Comparison of ENCODE assay signal across 18 cellular contexts in the genomic region with DNA sequence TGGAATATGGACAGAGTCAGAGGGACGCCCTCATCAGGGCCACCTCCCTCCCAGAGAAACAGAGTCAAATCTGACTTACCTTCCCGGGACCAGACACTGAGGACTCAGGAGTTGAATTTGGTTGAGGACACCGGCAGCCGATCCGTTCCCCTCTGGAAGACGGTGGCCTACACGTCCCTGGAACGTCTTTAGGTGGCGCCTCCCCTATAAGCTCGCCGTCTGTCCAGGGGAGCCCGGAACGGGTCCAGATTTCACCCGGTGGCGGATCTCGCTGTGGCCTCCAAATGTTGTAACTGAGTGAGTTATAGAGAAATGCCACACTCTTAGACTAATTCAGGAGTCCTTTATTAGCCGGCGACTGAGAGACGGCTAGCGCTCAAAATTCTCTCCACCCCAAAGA. TPM values are rescaled to one million over a fixed set of nuclear protein-coding genes. Genes with fewer than 3 reads are reported as not detected.
DNase-seq lines count a peak whose midpoint lies in the region; ATAC-seq and TF ChIP-seq lines count a peak whose summit lies in the region.
"Had no signal": no experiment of that assay in that cellular context is flagged by ENCODE, and none has a peak within 500 bp of the region (broad histone marks: within the 10 kb centered on the region; RNA-seq: fewer than 3 reads in every experiment).

No MANE protein-coding gene starts in this region.

- peaks cover 25% of the 10 kb centered on the region for H3K4me1 ChIP-seq in CD4-positive, CD25-positive, alpha-beta regulatory T cell (ENCODE audit: control insufficient read depth, insufficient read depth, low read length, poor library complexity, severe bottlenecking)
- H3K4me1 ChIP-seq: left ventricle myocardium inferior, SJSA1 had no signal

- H3K27me3 Mint-ChIP-seq in CD4-positive, CD25-positive, alpha-beta regulatory T cell = no peaks in the 10 kb centered on the region
- H3K27me3 Mint-ChIP-seq in activated naive CD8-positive, alpha-beta T cell treated with anti-CD3 and anti-CD28 coated beads, Interleukin-2, amount 10 ng/mL, durations not matched to agents 7 days and 5 days = no peaks in the 10 kb centered on the region
- H3K27me3 Mint-ChIP-seq in natural killer cell treated with Interleukin-12 subunit alpha and Interleukin-12 subunit beta and Interleukin-15 and Interleukin-18, amount 100 ng/mL, for 72 hours = no peaks in the 10 kb centered on the region

- TF ChIP-seq CTCF in GM12875 (IDR thresholded peaks at IDR 0.05; ENCODE audit: borderline replicate concordance, insufficient read depth, low read depth, low read length) = no peak

- H3K9me3 ChIP-seq in CD4-positive, CD25-positive, alpha-beta regulatory T cell (ENCODE audit: control insufficient read depth in 2 of 2, low read length in 2 of 2) = no peaks in the 10 kb centered on the region
- H3K9me3 ChIP-seq: SJSA1 had no signal

- no peak overlapping the region for H3K27ac ChIP-seq in CD4-positive, CD25-positive, alpha-beta regulatory T cell (ENCODE audit: insufficient read depth, low read length, poor library complexity, severe bottlenecking)
- H3K27ac ChIP-seq: GM23248, left ventricle myocardium inferior, SJSA1 had no signal

- H3K4me3 Mint-ChIP-seq in CD4-positive, CD25-positive, alpha-beta regulatory T cell = no peak overlapping the region
- no peak overlapping the region for H3K4me3 Mint-ChIP-seq in activated naive CD8-positive, alpha-beta T cell treated with anti-CD3 and anti-CD28 coated beads, Interleukin-2, amount 10 ng/mL, durations not matched to agents 7 days and 5 days
- H3K4me3 Mint-ChIP-seq in natural killer cell treated with Interleukin-12 subunit alpha and Interleukin-12 subunit beta and Interleukin-15 and Interleukin-18, amount 100 ng/mL, for 72 hours = peak overlapping the region; percentile 31

- H3K4me1 Mint-ChIP-seq in CD4-positive, CD25-positive, alpha-beta regulatory T cell = peaks cover 5 to 17% (median 15%) of the 10 kb centered on the region in 4 donors
- peaks cover 32% of the 10 kb centered on the region for H3K4me1 Mint-ChIP-seq in activated naive CD8-positive, alpha-beta T cell treated with anti-CD3 and anti-CD28 coated beads, Interleukin-2, amount 10 ng/mL, durations not matched to agents 7 days and 5 days
- peaks cover 22 to 41% of the 10 kb centered on the region in 2 donors for H3K4me1 Mint-ChIP-seq in natural killer cell treated with Interleukin-12 subunit alpha and Interleukin-12 subunit beta and Interleukin-15 and Interleukin-18, amount 100 ng/mL, for 72 hours (ENCODE audit: low read depth in 2 of 2)

- peak overlapping the region in 2 of 3 donors; percentile 55 to 58 for H3K27ac Mint-ChIP-seq in CD4-positive, CD25-positive, alpha-beta regulatory T cell
- peak overlapping the region; percentile 49 for H3K27ac Mint-ChIP-seq in activated naive CD8-positive, alpha-beta T cell treated with anti-CD3 and anti-CD28 coated beads, Interleukin-2, amount 10 ng/mL, durations not matched to agents 7 days and 5 days
- peak overlapping the region in 1 of 2 donors; percentile 93 for H3K27ac Mint-ChIP-seq in natural killer cell treated with Interleukin-12 subunit alpha and Interleukin-12 subunit beta and Interleukin-15 and Interleukin-18, amount 100 ng/mL, for 72 hours

- H3K4me3 ChIP-seq in CD4-positive, CD25-positive, alpha-beta regulatory T cell (ENCODE audit: low read depth, low read length) = no peak overlapping the region
- H3K4me3 ChIP-seq in GM12875 (ENCODE audit: low read depth, low read length) = peak overlapping the region; percentile 23
- H3K4me3 ChIP-seq: GM23248, left ventricle myocardium inferior, SJSA1 had no signal

- no peaks in the 10 kb centered on the region for H3K9me3 Mint-ChIP-seq in CD4-positive, CD25-positive, alpha-beta regulatory T cell
- H3K9me3 Mint-ChIP-seq in activated naive CD8-positive, alpha-beta T cell treated with anti-CD3 and anti-CD28 coated beads, Interleukin-2, amount 10 ng/mL, durations not matched to agents 7 days and 5 days = peaks cover 3% of the 10 kb centered on the region
- H3K9me3 Mint-ChIP-seq in natural killer cell treated with Interleukin-12 subunit alpha and Interleukin-12 subunit beta and Interleukin-15 and Interleukin-18, amount 100 ng/mL, for 72 hours = no peaks in the 10 kb centered on the region

- DNase-seq in CD4-positive, CD25-positive, alpha-beta regulatory T cell = no peak
- no peak for DNase-seq in activated naive CD8-positive, alpha-beta T cell treated with anti-CD3 and anti-CD28 coated beads, Interleukin-2, amount 10 ng/mL, durations not matched to agents 7 days and 5 days
- DNase-seq in natural killer cell treated with Interleukin-12 subunit alpha and Interleukin-12 subunit beta and Interleukin-15 and Interleukin-18, amount 100 ng/mL, for 72 hours (ENCODE audit: low spot score) = no peak
- no peak for DNase-seq in NCI-H2171 (lab: John Stamatoyannopoulos, UW)
- DNase-seq: activated CD4-positive, alpha-beta T cell treated with anti-CD3 and anti-CD28 coated beads, Interleukin-2, amount 50 U/mL, for 4 hours; activated gamma-delta T cell; DMS79 treated with DMSO at 0.1 percent for 48 hours; GM23248; left ventricle myocardium inferior; NCI-H1694 treated with DMSO at 0.1 percent for 48 hours; NCI-H524 treated with DMSO at 0.1 percent for 48 hours; substantia nigra had no signal

- H3K27me3 ChIP-seq in CD4-positive, CD25-positive, alpha-beta regulatory T cell (ENCODE audit: control insufficient read depth, insufficient read depth, low read length) = no peaks in the 10 kb centered on the region

- H3K36me3 Mint-ChIP-seq in CD4-positive, CD25-positive, alpha-beta regulatory T cell = peaks cover 9% of the 10 kb centered on the region
- peaks cover 36% of the 10 kb centered on the region for H3K36me3 Mint-ChIP-seq in activated naive CD8-positive, alpha-beta T cell treated with anti-CD3 and anti-CD28 coated beads, Interleukin-2, amount 10 ng/mL, durations not matched to agents 7 days and 5 days
- no peaks in the 10 kb centered on the region for H3K36me3 Mint-ChIP-seq in natural killer cell treated with Interleukin-12 subunit alpha and Interleukin-12 subunit beta and Interleukin-15 and Interleukin-18, amount 100 ng/mL, for 72 hours

- peaks cover 18% of the 10 kb centered on the region for H3K36me3 ChIP-seq in CD4-positive, CD25-positive, alpha-beta regulatory T cell (ENCODE audit: control insufficient read depth, insufficient read depth, low read length)
- H3K36me3 ChIP-seq: left ventricle myocardium inferior, SJSA1 had no signal

- no peak for ATAC-seq in CD4-positive, CD25-positive, alpha-beta regulatory T cell (ENCODE audit: low read depth in 2 of 2)
- ATAC-seq in activated naive CD8-positive, alpha-beta T cell treated with anti-CD3 and anti-CD28 coated beads, Interleukin-2, amount 10 ng/mL, durations not matched to agents 7 days and 5 days (ENCODE audit: low read depth) = no peak
- ATAC-seq in natural killer cell treated with Interleukin-12 subunit alpha and Interleukin-12 subunit beta and Interleukin-15 and Interleukin-18, amount 100 ng/mL, for 72 hours = no peak
- no peak for ATAC-seq in HG02981 (IDR thresholded peaks at IDR 0.05; ENCODE audit: unreplicated experiment)
- ATAC-seq in GM19452 (IDR thresholded peaks at IDR 0.05; ENCODE audit: unreplicated experiment) = no peak

- POLR2A ChIA-PET in activated naive CD8-positive, alpha-beta T cell treated with anti-CD3 and anti-CD28 coated beads, Interleukin-2, amount 10 ng/mL, durations not matched to agents 7 days and 5 days (lab: Charles Lee) = interaction anchor here (0.6 to 1.8 kb wide), 5 partner anchors 8 to 179 kb away, joined by 3 to 8 read pairs (median 4); partner anchors contain the start of genes DENND1C and TNFSF14

RNA-seq across cellular contexts. Expression of gene TNFSF14, which starts 9.0 kb away (rescaled TPM):
- total RNA-seq in CD4-positive, CD25-positive, alpha-beta regulatory T cell = 8.4 TPM
- polyA plus RNA-seq in CD4-positive, CD25-positive, alpha-beta regulatory T cell = 1 to 10 TPM; 2.6 to 8.9 (median 5.4) TPM
- 10 to 100 TPM; 30.7 to 33.4 TPM for total RNA-seq in activated naive CD8-positive, alpha-beta T cell treated with anti-CD3 and anti-CD28 coated beads, Interleukin-2, amount 10 ng/mL, durations not matched to agents 7 days and 5 days
- total RNA-seq in natural killer cell treated with Interleukin-12 subunit alpha and Interleukin-12 subunit beta and Interleukin-15 and Interleukin-18, amount 100 ng/mL, for 72 hours = 10 to 100 TPM in 1 of 2 donors, 1 to 10 TPM in 1; 4.5 to 11.3 TPM
- total RNA-seq: GM23248, OCI-LY7, SJSA1 had no signal
- polyA plus RNA-seq: BJ, GM23248 had no signal

RNA-seq across cellular contexts. Expression of gene C3, which starts 59.5 kb away (rescaled TPM):
- total RNA-seq in CD4-positive, CD25-positive, alpha-beta regulatory T cell = not detected
- not detected for polyA plus RNA-seq in CD4-positive, CD25-positive, alpha-beta regulatory T cell
- 1 to 10 TPM; 2.0 to 2.1 TPM for total RNA-seq in activated naive CD8-positive, alpha-beta T cell treated with anti-CD3 and anti-CD28 coated beads, Interleukin-2, amount 10 ng/mL, durations not matched to agents 7 days and 5 days
- 1 to 10 TPM; 3.5 to 9.2 TPM for total RNA-seq in natural killer cell treated with Interleukin-12 subunit alpha and Interleukin-12 subunit beta and Interleukin-15 and Interleukin-18, amount 100 ng/mL, for 72 hours
- total RNA-seq: SJSA1 had no signal
